8 cellular contexts compared by ENCODE assay signal in the genomic region with DNA sequence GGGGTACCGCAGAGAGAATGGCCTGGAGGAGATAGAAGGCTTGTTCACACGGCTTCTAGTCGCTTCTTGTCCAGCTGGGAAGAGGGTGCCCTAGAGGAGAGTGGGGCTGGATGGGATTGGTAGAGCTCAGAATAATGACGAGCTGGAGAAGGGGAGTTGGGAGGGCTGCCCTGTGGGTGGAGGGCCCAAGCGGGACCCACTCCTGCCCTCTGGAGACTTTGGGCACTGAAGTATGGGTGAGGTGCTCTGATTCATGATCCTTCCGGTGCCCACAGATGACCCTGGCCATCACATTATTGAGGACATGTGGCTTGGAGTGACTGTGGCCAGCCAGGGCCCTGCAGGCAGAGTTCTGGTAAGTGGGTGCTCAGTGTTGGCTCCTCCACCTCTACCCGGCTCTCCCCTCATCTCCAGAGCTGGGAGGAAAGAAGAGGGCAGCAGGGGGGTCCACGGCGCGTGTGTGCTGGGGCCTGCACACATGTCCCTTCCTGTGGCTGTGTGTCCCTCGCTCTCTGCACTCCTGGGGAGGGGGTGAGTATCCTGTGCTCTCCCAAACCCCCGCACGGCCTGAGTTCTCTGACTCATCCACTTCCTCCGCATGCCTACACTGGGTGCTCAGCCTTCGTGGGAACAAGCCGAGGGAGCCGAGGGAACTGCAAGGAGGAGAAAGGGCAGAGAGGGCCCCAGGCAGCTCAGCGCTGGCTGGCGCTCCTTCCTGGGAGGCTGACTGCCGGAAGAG. TPM values are rescaled to one million over a fixed set of nuclear protein-coding genes. Genes with fewer than 3 reads are reported as not detected.
DNase-seq lines count a peak whose midpoint lies in the region; ATAC-seq and TF ChIP-seq lines count a peak whose summit lies in the region.
"Had no signal": no experiment of that assay in that cellular context is flagged by ENCODE, and none has a peak within 500 bp of the region (broad histone marks: within the 10 kb centered on the region; RNA-seq: fewer than 3 reads in every experiment).

No MANE protein-coding gene starts in this region.

- H3K27ac Mint-ChIP-seq in natural killer cell treated with Interleukin-12 subunit alpha and Interleukin-12 subunit beta and Interleukin-15 and Interleukin-18, amount 100 ng/mL, for 72 hours: no peak overlapping the region

- peak; percentile 12 to 25 for ATAC-seq in lower lobe of right lung
- ATAC-seq in upper lobe of left lung (ENCODE audit: low FRiP score in 2 of 2): peak; percentile 32 to 42
- no peak for ATAC-seq in natural killer cell treated with Interleukin-12 subunit alpha and Interleukin-12 subunit beta and Interleukin-15 and Interleukin-18, amount 100 ng/mL, for 72 hours
- no peak for ATAC-seq in GM21381 (IDR thresholded peaks at IDR 0.05; ENCODE audit: unreplicated experiment)
- ATAC-seq: naive thymus-derived CD8-positive, alpha-beta T cell had no signal

- intact Hi-C loops in lower lobe of right lung (cut with DNase I): no loop called here

- H3K4me3 Mint-ChIP-seq in natural killer cell treated with Interleukin-12 subunit alpha and Interleukin-12 subunit beta and Interleukin-15 and Interleukin-18, amount 100 ng/mL, for 72 hours: no peak overlapping the region
- H3K4me3 Mint-ChIP-seq: naive thymus-derived CD8-positive, alpha-beta T cell had no signal

- peaks cover 35% of the 10 kb centered on the region for H3K36me3 ChIP-seq in lower lobe of right lung
- peaks cover 5 to 30% (median 23%) of the 10 kb centered on the region in 4 donors for H3K36me3 ChIP-seq in upper lobe of left lung

- H3K4me1 Mint-ChIP-seq in natural killer cell treated with Interleukin-12 subunit alpha and Interleukin-12 subunit beta and Interleukin-15 and Interleukin-18, amount 100 ng/mL, for 72 hours (ENCODE audit: low read depth in 2 of 2): peaks cover 3 to 6% of the 10 kb centered on the region in 2 donors

- peaks cover 0 to 4% of the 10 kb centered on the region in 2 donors for H3K27me3 Mint-ChIP-seq in natural killer cell treated with Interleukin-12 subunit alpha and Interleukin-12 subunit beta and Interleukin-15 and Interleukin-18, amount 100 ng/mL, for 72 hours
- H3K27me3 Mint-ChIP-seq: naive thymus-derived CD8-positive, alpha-beta T cell had no signal

- H3K4me1 ChIP-seq in lower lobe of right lung (peaks cover 60% of the 10 kb centered on the region), upper lobe of left lung (peaks cover 60 to 62% (median 60%) of the 10 kb centered on the region in 4 donors)

- H3K27ac ChIP-seq in lower lobe of right lung (peak overlapping the region; percentile 96), upper lobe of left lung (peak overlapping the region; percentile 90 to 97 (median 92))

- TF ChIP-seq CTCF in cardiac fibroblast (IDR thresholded peaks at IDR 0.05; ENCODE audit: low read depth, low read length): no peak
- TF ChIP-seq CTCF in lower lobe of right lung (IDR thresholded peaks at IDR 0.05): no peak
- peak in 2 of 6 experiments; percentile 2 to 23 for TF ChIP-seq CTCF in upper lobe of left lung (IDR thresholded peaks at IDR 0.05)

- WGBS in upper lobe of left lung, 2 donors: 41 to 43% methylated on average over 17 to 19 of the region's 20 CpGs

- no peak for TF ChIP-seq POLR2A in upper lobe of left lung (IDR thresholded peaks at IDR 0.05)

- H3K9me3 ChIP-seq in lower lobe of right lung (no peaks in the 10 kb centered on the region), upper lobe of left lung (no peaks in the 10 kb centered on the region)

- H3K27me3 ChIP-seq in lower lobe of right lung (ENCODE audit: low read depth) (no peaks in the 10 kb centered on the region), upper lobe of left lung (no peaks in the 10 kb centered on the region)

- no peaks in the 10 kb centered on the region for H3K9me3 Mint-ChIP-seq in natural killer cell treated with Interleukin-12 subunit alpha and Interleukin-12 subunit beta and Interleukin-15 and Interleukin-18, amount 100 ng/mL, for 72 hours
- H3K9me3 Mint-ChIP-seq: naive thymus-derived CD8-positive, alpha-beta T cell had no signal

- peak in 1 of 4 donors; percentile 4 for TF ChIP-seq EP300 in upper lobe of left lung (IDR thresholded peaks at IDR 0.05)

- no peaks in the 10 kb centered on the region for H3K36me3 Mint-ChIP-seq in natural killer cell treated with Interleukin-12 subunit alpha and Interleukin-12 subunit beta and Interleukin-15 and Interleukin-18, amount 100 ng/mL, for 72 hours

- DNase-seq in Kasumi-1 (lab: John Stamatoyannopoulos, UW) (peak; percentile 90 to 95), cardiac fibroblast (ENCODE audit: low read depth in 2 of 2) (peak; percentile 94 to 98), lower lobe of right lung (peak; percentile 74), upper lobe of left lung (peak in 1 of 2 donors; percentile 83)
- no peak for DNase-seq in natural killer cell treated with Interleukin-12 subunit alpha and Interleukin-12 subunit beta and Interleukin-15 and Interleukin-18, amount 100 ng/mL, for 72 hours (ENCODE audit: low spot score)
- DNase-seq in activated CD4-positive, alpha-beta T cell treated with anti-CD3 and anti-CD28 coated beads, Interleukin-2, amount 50 U/mL, for 48 hours: no peak
- DNase-seq: naive thymus-derived CD8-positive, alpha-beta T cell had no signal

- H3K4me3 ChIP-seq in cardiac fibroblast (replicated peaks in 1 of 2; ENCODE audit: low read depth in 2 of 2, low read length in 2 of 2) (no peak overlapping the region), lower lobe of right lung (no peak overlapping the region), upper lobe of left lung (no peak overlapping the region)

RNA-seq across cellular contexts. Expression of gene ITGA3, which starts 8.5 kb away (rescaled TPM):
- total RNA-seq in lower lobe of right lung (162 TPM), upper lobe of left lung (100 to 1,000 TPM; 193 to 469 (median 350) TPM)
- total RNA-seq in natural killer cell treated with Interleukin-12 subunit alpha and Interleukin-12 subunit beta and Interleukin-15 and Interleukin-18, amount 100 ng/mL, for 72 hours: 10 to 100 TPM; 13.7 to 13.9 TPM

RNA-seq across cellular contexts. Expression of gene PDK2, which starts 30.7 kb away (rescaled TPM):
- total RNA-seq in lower lobe of right lung (35.7 TPM), upper lobe of left lung (10 to 100 TPM; 15.7 to 80.7 (median 34.9) TPM)
- total RNA-seq in natural killer cell treated with Interleukin-12 subunit alpha and Interleukin-12 subunit beta and Interleukin-15 and Interleukin-18, amount 100 ng/mL, for 72 hours: 10 to 100 TPM; 11.8 to 13.7 TPM

Comparison
In these comparisons a context has a peak if more than half of its experiments do, and no peak if none do; other contexts are left out.
1. DNase-seq: peak in Kasumi-1 (2 of 2), cardiac fibroblast (2 of 2) and lower lobe of right lung (single experiment); none in natural killer cell treated with Interleukin-12 subunit alpha and Interleukin-12 subunit beta and Interleukin-15 and Interleukin-18, amount 100 ng/mL, for 72 hours (single experiment) and activated CD4-positive, alpha-beta T cell treated with anti-CD3 and anti-CD28 coated beads, Interleukin-2, amount 50 U/mL, for 48 hours (0 of 2).
2. ATAC-seq: peak in lower lobe of right lung (2 of 2) and upper lobe of left lung (2 of 2); none in natural killer cell treated with Interleukin-12 subunit alpha and Interleukin-12 subunit beta and Interleukin-15 and Interleukin-18, amount 100 ng/mL, for 72 hours (0 of 2) and GM21381 (single experiment).
3. RNA of gene ITGA3, which starts 8.5 kb away (total RNA-seq): 193 to 469 TPM in upper lobe of left lung and 162 TPM in lower lobe of right lung (single experiment); 13.7 to 13.9 TPM in natural killer cell treated with Interleukin-12 subunit alpha and Interleukin-12 subunit beta and Interleukin-15 and Interleukin-18, amount 100 ng/mL, for 72 hours; every median in the first group is over 10 times any median in the second.